ENCODE assay signal across 7 cellular contexts in genomic region chr19:13396256-13397080, GRCh38.
DNase-seq lines count a peak whose midpoint lies in the region; ATAC-seq and TF ChIP-seq lines count a peak whose summit lies in the region.

No MANE protein-coding gene starts in this region.

- H3K27ac ChIP-seq in HCT116 (ENCODE audit: low read depth, low read length) = no peak overlapping the region

- no peaks in the 10 kb centered on the region for H3K36me3 Mint-ChIP-seq in progenitor cell of endocrine pancreas (ENCODE audit: insufficient read depth)

- H3K79me2 ChIP-seq in HCT116 (ENCODE audit: insufficient read depth, low read length) = no peaks in the 10 kb centered on the region

- H4K20me1 ChIP-seq in HCT116 (ENCODE audit: insufficient read depth) = no peaks in the 10 kb centered on the region

- H3K9me2 ChIP-seq in HCT116 (ENCODE audit: insufficient read depth) = no peaks in the 10 kb centered on the region

- H2AFZ ChIP-seq in HCT116 (ENCODE audit: low read depth, low read length, poor library complexity, severe bottlenecking) = peak overlapping the region; percentile 91

- TF ChIP-seq CTCF in HCT116 (IDR thresholded peaks at IDR 0.05 in 2 of 3, conservative IDR thresholded peaks at IDR 0.05 in 1 of 3; ENCODE audit: borderline replicate concordance in 1 of 3, insufficient read depth in 1 of 3, low read depth in 2 of 3, low read length in 2 of 3) = no peak
- no peak for TF ChIP-seq CTCF in foreskin fibroblast (IDR thresholded peaks at IDR 0.05; ENCODE audit: low read depth, low read length)
- TF ChIP-seq CTCF in progenitor cell of endocrine pancreas (IDR thresholded peaks at IDR 0.05; ENCODE audit: unreplicated experiment) = peak; percentile 23

- BruUV-seq in HCT116 (replicated peaks; lab: Mats Ljungman, UMichigan) = no TSS peak

- H3K4me3 ChIP-seq in HCT116 (replicated peaks in 1 of 2; ENCODE audit: low read depth in 1 of 2, low read length in 2 of 2) (no peak overlapping the region), foreskin fibroblast (ENCODE audit: low read depth in 1 of 2, low read length in 2 of 2) (peak overlapping the region; percentile 4 to 16)

- no peaks in the 10 kb centered on the region for H3K4me1 Mint-ChIP-seq in progenitor cell of endocrine pancreas (ENCODE audit: low read depth)

- RAD21 ChIA-PET in HCT116 (lab: Charles Lee; ENCODE audit: low non-redundant PET in 1 of 2, low total read pairs in 2 of 2, uncharacterized antibody in 2 of 2, unreplicated experiment in 2 of 2) = no interaction called here

- DNase-seq in HCT116 (ENCODE audit: low read depth, low spot score) (peak; percentile 72), OCI-M1 (lab: John Stamatoyannopoulos, UW) (peak; percentile 57), foreskin fibroblast (peak; percentile 85 to 90), progenitor cell of endocrine pancreas (ENCODE audit: low spot score, unreplicated experiment) (peak; percentile 30), SHP77 (lab: John Stamatoyannopoulos, UW) (no peak)

- no peak for TF ChIP-seq RAD21 in HCT116 (IDR thresholded peaks at IDR 0.05; ENCODE audit: low read depth)

- no peak overlapping the region for H3K9ac ChIP-seq in HCT116 (ENCODE audit: low read length)

- POLR2A ChIA-PET in HCT116 (lab: Charles Lee) = no interaction called here

- H3K27ac Mint-ChIP-seq in progenitor cell of endocrine pancreas = no peak overlapping the region

- peaks cover 0 to 4% of the 10 kb centered on the region in 2 experiments; a peak in 1 of 4 replicates for H3K9me3 ChIP-seq in HCT116 (ENCODE audit: control insufficient read depth in 1 of 2, insufficient read depth in 1 of 2, low read depth in 1 of 2, low read length in 2 of 2)

- H3K4me2 ChIP-seq in HCT116 (ENCODE audit: low read length) = peak overlapping the region; percentile 34

- H3K4me3 Mint-ChIP-seq in progenitor cell of endocrine pancreas (ENCODE audit: low read depth) = peak overlapping the region; percentile 7

- ATAC-seq in HCT116 (peak; percentile 72), HG02852 (IDR thresholded peaks at IDR 0.05; ENCODE audit: unreplicated experiment) (no peak), GM18909 (IDR thresholded peaks at IDR 0.05; ENCODE audit: poor library complexity, unreplicated experiment) (no peak)

- H3K4me1 ChIP-seq in HCT116 (ENCODE audit: control insufficient read depth in 1 of 2, insufficient read depth in 2 of 2, low read length in 2 of 2) = peaks cover 24 to 56% of the 10 kb centered on the region in 2 experiments

- no peaks in the 10 kb centered on the region for H3K36me3 ChIP-seq in HCT116 (ENCODE audit: control insufficient read depth in 1 of 2, insufficient read depth in 2 of 2, low read length in 2 of 2)

- no peaks in the 10 kb centered on the region for H3K9me3 Mint-ChIP-seq in progenitor cell of endocrine pancreas (ENCODE audit: low read depth)

- TF ChIP-seq POLR2A in HCT116 (IDR thresholded peaks at IDR 0.05; ENCODE audit: borderline replicate concordance, extremely low read depth, insufficient read depth, insufficient read length) = no peak

- H3K27me3 ChIP-seq in HCT116 (ENCODE audit: insufficient read depth, low read length) = no peaks in the 10 kb centered on the region

- CTCF ChIA-PET in HCT116 (lab: Charles Lee) = no interaction called here

- H3K27me3 Mint-ChIP-seq in progenitor cell of endocrine pancreas = peaks cover 46% of the 10 kb centered on the region

- intact Hi-C loops in HCT116 (cut with micrococcal nuclease) = no loop called here

TF ChIP-seq in HCT116, 20 proteins besides CTCF, POLR2A, EP300 and RAD21:
- TF ChIP-seq CEBPB (IDR thresholded peaks at IDR 0.05; ENCODE audit: low read depth) (0 out of 2 replicates have a peak, but pooled peaks have one; percentile 48), TCF7L2 (IDR thresholded peaks at IDR 0.05; ENCODE audit: borderline replicate concordance, extremely low read depth, insufficient read depth, insufficient read length) (no peak), ELF1 (IDR thresholded peaks at IDR 0.05; ENCODE audit: borderline replicate concordance, low read depth) (peak; percentile 55; the same call in 1 of the 2 replicates), MAX (IDR thresholded peaks at IDR 0.05) (peak; percentile 55)

Comparison
In these comparisons a context has a peak if more than half of its experiments do, and no peak if none do; other contexts are left out.
1. DNase-seq: peak in HCT116 (single experiment), OCI-M1 (single experiment), foreskin fibroblast (2 of 2) and progenitor cell of endocrine pancreas (single experiment); none in SHP77 (0 of 2).
2. H3K4me3 ChIP-seq: peak in foreskin fibroblast (2 of 2); none in HCT116 (0 of 2).